18 cellular contexts compared by ENCODE assay signal in the genomic region with DNA sequence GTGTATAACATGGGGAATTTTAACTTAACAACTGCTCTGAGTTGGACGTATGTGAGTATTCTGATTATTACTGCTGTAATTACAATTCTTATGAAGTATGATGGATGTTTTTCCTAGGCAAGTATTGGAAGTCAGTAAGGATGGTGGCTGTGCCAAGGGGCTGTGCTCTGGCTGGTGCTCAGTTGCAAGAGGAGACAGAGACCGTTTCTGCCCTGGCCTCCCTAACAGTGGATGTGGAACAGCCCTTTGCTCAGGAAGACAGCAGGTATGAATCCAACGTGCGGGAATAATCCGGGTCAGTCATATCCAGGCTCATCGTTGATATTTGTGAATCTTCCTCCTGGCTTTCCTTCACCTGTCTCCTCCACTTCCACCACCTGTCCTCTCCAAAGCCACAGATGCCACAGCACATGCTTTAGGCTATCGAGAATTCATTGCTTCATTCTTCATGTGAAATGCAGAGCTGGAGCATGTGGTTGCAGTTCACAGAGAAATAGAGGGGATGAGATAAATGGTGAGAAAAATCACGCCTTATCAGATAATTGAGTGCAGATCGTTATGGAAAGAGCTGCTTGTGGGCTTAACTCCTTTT.
"Had no signal": no experiment of that assay in that cellular context is flagged by ENCODE, and none has a peak within 500 bp of the region (broad histone marks: within the 10 kb centered on the region; RNA-seq: fewer than 3 reads in every experiment).

No MANE protein-coding gene starts in this region.

- H3K4me1 Mint-ChIP-seq: natural killer cell; stimulated activated naive B cell treated with anti-CD40 and anti-IgM and Interleukin-4, amounts not matched to agents 10 μg/mL and 1 μg/mL and 100 μg/mL, for 72 hours had no signal

- H3K36me3 Mint-ChIP-seq: natural killer cell had no signal

- H3K4me3 ChIP-seq: adrenal gland, dorsolateral prefrontal cortex, spleen had no signal

- H3K9me3 ChIP-seq: adrenal gland had no signal

- H3K27me3 ChIP-seq: adrenal gland, dorsolateral prefrontal cortex, neutrophil, spleen had no signal

- ATAC-seq: activated naive CD4-positive, alpha-beta T cell treated with anti-CD3 and anti-CD28 coated beads, Interleukin-2, amount 50 U/mL, for 72 hours; activated T-cell treated with anti-CD3 and anti-CD28 coated beads, Interleukin-2, amount 50 U/mL, for 72 hours; natural killer cell; sciatic nerve; stimulated activated naive B cell treated with anti-CD40 and anti-IgM and Interleukin-4, amounts not matched to agents 10 μg/mL and 1 μg/mL and 100 μg/mL, for 72 hours had no signal

- H3K36me3 ChIP-seq: adrenal gland, neutrophil had no signal

- H3K9ac ChIP-seq: parathyroid adenoma had no signal

- H3K79me2 ChIP-seq: parathyroid adenoma had no signal

- DNase-seq: activated CD4-positive, alpha-beta T cell treated with anti-CD3 and anti-CD28 coated beads for 1 hour; activated gamma-delta T cell; activated T-cell treated with anti-CD3 and anti-CD28 coated beads, Interleukin-2, amount 50 U/mL, for 72 hours; adrenal gland; dorsolateral prefrontal cortex; endodermal cell; foreskin fibroblast; natural killer cell; spleen; stimulated activated naive B cell treated with anti-CD40 and anti-IgM and Interleukin-4, amounts not matched to agents 10 μg/mL and 1 μg/mL and 100 μg/mL, for 72 hours; T-helper 2 cell had no signal

- H3K4me3 Mint-ChIP-seq: activated T-cell treated with anti-CD3 and anti-CD28 coated beads, Interleukin-2, amount 50 U/mL, for 72 hours; endodermal cell; memory B cell; natural killer cell; stimulated activated naive B cell treated with anti-CD40 and anti-IgM and Interleukin-4, amounts not matched to agents 10 μg/mL and 1 μg/mL and 100 μg/mL, for 72 hours had no signal

- H3K27ac ChIP-seq: adrenal gland, dorsolateral prefrontal cortex, epithelial cell of prostate, neutrophil, parathyroid adenoma, spleen, VCaP had no signal

- H3K4me1 ChIP-seq: adrenal gland, parathyroid adenoma, spleen had no signal

- H3K9me3 Mint-ChIP-seq: endodermal cell; stimulated activated naive B cell treated with anti-CD40 and anti-IgM and Interleukin-4, amounts not matched to agents 10 μg/mL and 1 μg/mL and 100 μg/mL, for 72 hours had no signal

- H2AFZ ChIP-seq: parathyroid adenoma had no signal

- H3K27me3 Mint-ChIP-seq: memory B cell; stimulated activated naive B cell treated with anti-CD40 and anti-IgM and Interleukin-4, amounts not matched to agents 10 μg/mL and 1 μg/mL and 100 μg/mL, for 72 hours had no signal

- H3K27ac Mint-ChIP-seq: activated naive CD4-positive, alpha-beta T cell treated with anti-CD3 and anti-CD28 coated beads, Interleukin-2, amount 50 U/mL, for 72 hours; activated T-cell treated with anti-CD3 and anti-CD28 coated beads, Interleukin-2, amount 50 U/mL, for 72 hours; endodermal cell; memory B cell; natural killer cell; stimulated activated naive B cell treated with anti-CD40 and anti-IgM and Interleukin-4, amounts not matched to agents 10 μg/mL and 1 μg/mL and 100 μg/mL, for 72 hours had no signal
